11 cellular contexts compared by ENCODE assay signal in genomic region chr12:116257213-116257612, GRCh38. TPM values are rescaled to one million over a fixed set of nuclear protein-coding genes. Genes with fewer than 3 reads are reported as not detected.
DNase-seq lines count a peak whose midpoint lies in the region; ATAC-seq and TF ChIP-seq lines count a peak whose summit lies in the region.
"Had no signal": no experiment of that assay in that cellular context is flagged by ENCODE, and none has a peak within 500 bp of the region (broad histone marks: within the 10 kb centered on the region; RNA-seq: fewer than 3 reads in every experiment).

No MANE protein-coding gene starts in this region.

- TF ChIP-seq EP300 in esophagus muscularis mucosa (IDR thresholded peaks at IDR 0.05), result no peak

- peaks cover 3% of the 10 kb centered on the region; the same call in 1 of the 2 replicates for H3K79me2 ChIP-seq in Karpas-422 (ENCODE audit: low read length)

- H3K9me2 ChIP-seq in Karpas-422 (replicated peaks; ENCODE audit: insufficient read depth, low read length), result no peaks in the 10 kb centered on the region

- no peaks in the 10 kb centered on the region for H3K36me3 ChIP-seq in esophagus muscularis mucosa
- H3K36me3 ChIP-seq in Karpas-422 (ENCODE audit: insufficient read depth, low read length), result no peaks in the 10 kb centered on the region
- no peaks in the 10 kb centered on the region for H3K36me3 ChIP-seq in aorta (ENCODE audit: control insufficient read depth in 1 of 2, insufficient read depth in 2 of 2, low read length in 1 of 2)

- H4K20me1 ChIP-seq in Karpas-422 (ENCODE audit: insufficient read depth, low read depth, low read length), result peaks cover 47% of the 10 kb centered on the region

- H3K27ac ChIP-seq in esophagus muscularis mucosa (replicated peaks in 1 of 4) (peak overlapping the region; percentile 33 to 58 (median 48)), Karpas-422 (ENCODE audit: low read length) (no peak overlapping the region), aorta (ENCODE audit: low read depth in 1 of 2, low read length in 2 of 2) (no peak overlapping the region)

- H3K9ac ChIP-seq in Karpas-422 (ENCODE audit: low read length), result no peak overlapping the region

- H3K4me1 ChIP-seq in esophagus muscularis mucosa (peaks cover 11 to 79% (median 72%) of the 10 kb centered on the region in 4 donors), Karpas-422 (ENCODE audit: low read length) (peaks cover 8% of the 10 kb centered on the region), aorta (ENCODE audit: control insufficient read depth in 1 of 2, insufficient read depth in 2 of 2, low read length in 2 of 2) (no peaks in the 10 kb centered on the region)

- H3K4me3 ChIP-seq in esophagus muscularis mucosa, result no peak overlapping the region
- no peak overlapping the region for H3K4me3 ChIP-seq in Karpas-422 (ENCODE audit: low read length)
- H3K4me3 ChIP-seq in aorta (ENCODE audit: low read length in 2 of 2), result no peak overlapping the region

- ATAC-seq in omental fat pad (ENCODE audit: low FRiP score), result peak; percentile 62
- no peak for ATAC-seq in HG02623 (IDR thresholded peaks at IDR 0.05; ENCODE audit: unreplicated experiment)
- no peak for ATAC-seq in aorta (ENCODE audit: low FRiP score)

- TF ChIP-seq CTCF in esophagus muscularis mucosa (IDR thresholded peaks at IDR 0.05) (no peak), omental fat pad (IDR thresholded peaks at IDR 0.05) (no peak)

- H3K9me3 ChIP-seq in esophagus muscularis mucosa, result no peaks in the 10 kb centered on the region
- no peaks in the 10 kb centered on the region for H3K9me3 ChIP-seq in Karpas-422 (ENCODE audit: low read length)
- no peaks in the 10 kb centered on the region for H3K9me3 ChIP-seq in aorta (ENCODE audit: control insufficient read depth, low read length)

- H3K4me2 ChIP-seq in Karpas-422 (ENCODE audit: low read depth, low read length, poor library complexity, severe bottlenecking), result no peak overlapping the region

- DNase-seq in DMS79 (lab: John Stamatoyannopoulos, UW), result peak; percentile 24
- peak; percentile 65 for DNase-seq in NCI-H510A treated with DMSO at 0.1 percent for 48 hours (lab: John Stamatoyannopoulos, UW)
- DNase-seq in esophagus muscularis mucosa (ENCODE audit: extremely low spot score), result no peak
- DNase-seq in omental fat pad (ENCODE audit: low spot score), result no peak
- DNase-seq in cerebellar nuclear complex (lab: John Stamatoyannopoulos, UW), result no peak
- no peak for DNase-seq in Karpas-422
- DNase-seq in aorta, result no peak
- DNase-seq: glutamatergic neuron; NCI-H524 treated with DMSO at 0.1 percent for 48 hours; stimulated activated naive CD4-positive, alpha-beta T cell had no signal

- H2AFZ ChIP-seq in Karpas-422 (ENCODE audit: low read length), result no peak overlapping the region

- TF ChIP-seq POLR2A in esophagus muscularis mucosa (IDR thresholded peaks at IDR 0.05; ENCODE audit: low read depth), result no peak

- 19% methylated on average over 3 of the region's 3 CpGs for WGBS in esophagus muscularis mucosa
- WGBS in aorta, 2 donors, result 23 to 31% methylated on average over 3 of the region's 3 CpGs

- H3K27me3 ChIP-seq in esophagus muscularis mucosa (no peaks in the 10 kb centered on the region), Karpas-422 (ENCODE audit: low read length) (no peaks in the 10 kb centered on the region), aorta (ENCODE audit: control insufficient read depth in 1 of 2, insufficient read depth in 2 of 2, low read length in 1 of 2) (no peaks in the 10 kb centered on the region)

- intact Hi-C loops in esophagus muscularis mucosa (cut with DNase I), result no loop called here
- intact Hi-C loops in aorta (cut with DNase I), result no loop called here

RNA-seq across cellular contexts. Expression of gene MED13L, which starts 20.3 kb away (rescaled TPM):
- total RNA-seq in esophagus muscularis mucosa (100 to 1,000 TPM; 141 to 350 (median 175) TPM), omental fat pad (100 to 1,000 TPM; 153 to 251 (median 194) TPM), aorta (100 to 1,000 TPM; 198 to 215 TPM)
- 18.8 and 37.5 TPM in 2 replicates for total RNA-seq in Karpas-422 (2014; rRNA removed; shearing (Covaris generic); ENCODE audit: low replicate concordance)
- 10 to 100 TPM; 16.7 to 30.1 TPM for polyA plus RNA-seq in aorta

Comparison
In these comparisons a context has a peak if more than half of its experiments do, and no peak if none do; other contexts are left out.
1. DNase-seq: peak in DMS79 (single experiment) and NCI-H510A treated with DMSO at 0.1 percent for 48 hours (single experiment); none in esophagus muscularis mucosa (single experiment), omental fat pad (single experiment), cerebellar nuclear complex (0 of 2), Karpas-422 (single experiment) and aorta (0 of 2).
2. H3K27ac ChIP-seq: peak in esophagus muscularis mucosa (4 of 4); none in Karpas-422 (single experiment) and aorta (0 of 2).